Comparison of ENCODE assay signal across 7 cellular contexts in the genomic region with DNA sequence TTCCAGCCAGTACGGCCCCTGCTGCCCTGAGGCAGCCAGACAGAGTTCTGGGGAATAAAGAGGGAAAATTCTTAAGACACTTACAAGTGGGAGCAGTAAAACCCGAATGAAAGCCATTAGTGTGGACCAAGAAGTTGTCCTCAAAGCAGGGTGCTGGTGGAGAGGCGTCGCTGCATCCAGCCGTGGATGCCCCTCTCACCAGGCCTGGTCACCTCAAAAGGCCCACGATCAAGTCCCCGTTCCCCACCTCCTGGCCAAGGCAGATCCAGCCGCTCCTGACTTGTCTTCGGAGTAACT. TPM values are rescaled to one million over a fixed set of nuclear protein-coding genes. Genes with fewer than 3 reads are reported as not detected.
DNase-seq lines count a peak whose midpoint lies in the region; ATAC-seq and TF ChIP-seq lines count a peak whose summit lies in the region.

No MANE protein-coding gene starts in this region.

- H3K4me1 ChIP-seq in Peyer's patch (peaks cover 0 to 8% (median 0%) of the 10 kb centered on the region in 4 donors), colonic mucosa (no peaks in the 10 kb centered on the region), lower lobe of right lung (peaks cover 28% of the 10 kb centered on the region)

- TF ChIP-seq CTCF in Peyer's patch (IDR thresholded peaks at IDR 0.05): no peak
- TF ChIP-seq CTCF in colonic mucosa (IDR thresholded peaks at IDR 0.05): no peak
- no peak for TF ChIP-seq CTCF in lower lobe of right lung (IDR thresholded peaks at IDR 0.05)

- H3K4me3 ChIP-seq in Peyer's patch: peak overlapping the region; percentile 27 to 58 (median 48)
- peak overlapping the region; percentile 24 for H3K4me3 ChIP-seq in colonic mucosa
- peak overlapping the region; percentile 65 for H3K4me3 ChIP-seq in lower lobe of right lung

- TF ChIP-seq POLR2A in Peyer's patch (IDR thresholded peaks at IDR 0.05): no peak

- intact Hi-C loops in colonic mucosa (cut with DNase I) (no loop called here), lower lobe of right lung (cut with DNase I) (no loop called here)

- peak overlapping the region; percentile 48 to 79 (median 62) for H3K27ac ChIP-seq in Peyer's patch
- peak overlapping the region; percentile 32 for H3K27ac ChIP-seq in colonic mucosa
- peak overlapping the region; percentile 74 for H3K27ac ChIP-seq in lower lobe of right lung
- H3K27ac ChIP-seq in substantia nigra (ENCODE audit: low read depth, low read length, poor library complexity, severe bottlenecking): peak overlapping the region; percentile 80

- peak overlapping the region in 1 of 2 donors; percentile 68 for H3K9ac ChIP-seq in colonic mucosa (ENCODE audit: low read depth in 2 of 2, low read length in 2 of 2)

- peak in 1 of 2 donors; percentile 28 for ATAC-seq in lower lobe of right lung
- no peak for ATAC-seq in HG02938 (IDR thresholded peaks at IDR 0.05; ENCODE audit: unreplicated experiment)

- H3K36me3 ChIP-seq in Peyer's patch: no peaks in the 10 kb centered on the region
- no peaks in the 10 kb centered on the region for H3K36me3 ChIP-seq in colonic mucosa
- H3K36me3 ChIP-seq in lower lobe of right lung: no peaks in the 10 kb centered on the region

- H3K27me3 ChIP-seq in Peyer's patch: no peaks in the 10 kb centered on the region
- H3K27me3 ChIP-seq in colonic mucosa: peaks cover 4% of the 10 kb centered on the region
- H3K27me3 ChIP-seq in lower lobe of right lung (ENCODE audit: low read depth): peaks cover 8% of the 10 kb centered on the region

- DNase-seq in Peyer's patch (no peak), colonic mucosa (no peak), lower lobe of right lung (no peak), substantia nigra (lab: John Stamatoyannopoulos, UW) (peak in 5 of 49 donors; percentile 40 to 71 (median 52)), superior temporal gyrus (ENCODE audit: extremely low spot score) (no peak), HuH-7 (ENCODE audit: low spot score) (no peak)

- H3K9me3 ChIP-seq in Peyer's patch (no peaks in the 10 kb centered on the region), colonic mucosa (no peaks in the 10 kb centered on the region), lower lobe of right lung (no peaks in the 10 kb centered on the region)

RNA-seq across cellular contexts. Expression of a gene that starts 0.7 kb away (rescaled TPM):
- 1 to 10 TPM; 1.7 to 4.7 (median 3.8) TPM for total RNA-seq in Peyer's patch
- 1 to 10 TPM; 1.2 to 3.1 TPM for total RNA-seq in colonic mucosa
- 18.7 TPM for total RNA-seq in lower lobe of right lung

RNA-seq across cellular contexts. Expression of a gene that starts 19.2 kb away (rescaled TPM):
- total RNA-seq in Peyer's patch: not detected
- total RNA-seq in colonic mucosa: not detected
- not detected for total RNA-seq in lower lobe of right lung
